Comparison of ENCODE assay signal across 15 cellular contexts in genomic region chr9:106648799-106649198, GRCh38.
DNase-seq lines count a peak whose midpoint lies in the region; ATAC-seq and TF ChIP-seq lines count a peak whose summit lies in the region.
"Had no signal": no experiment of that assay in that cellular context is flagged by ENCODE, and none has a peak within 500 bp of the region (broad histone marks: within the 10 kb centered on the region; RNA-seq: fewer than 3 reads in every experiment).

No MANE protein-coding gene starts in this region.

- peaks cover 0 to 3% (median 0%) of the 10 kb centered on the region in 3 donors for H3K36me3 Mint-ChIP-seq in immature natural killer cell

- POLR2A ChIA-PET in AG04449 (lab: Yijun Ruan, JAX), result no interaction called here

- no peaks in the 10 kb centered on the region for H3K4me1 Mint-ChIP-seq in immature natural killer cell
- H3K4me1 Mint-ChIP-seq: WTC11 had no signal

- DNase-seq in AG04449 (ENCODE audit: low read depth, low spot score) (no peak), H7 (peak; percentile 16), adrenal gland (no peak), iris pigment epithelial cell (ENCODE audit: low read depth) (peak; percentile 26), immature natural killer cell (no peak)
- no peak for DNase-seq in effector CD4-positive, alpha-beta T cell
- DNase-seq: Calu3; GOT3; sigmoid colon; stimulated activated CD8-positive, alpha-beta memory T cell treated with anti-CD3 and anti-CD28 coated beads, Interleukin-4, amount 100 ng/mL, for 48 hours had no signal

- H3K36me3 ChIP-seq in H7 (replicated peaks; ENCODE audit: control insufficient read depth, insufficient read depth, low read length) (no peaks in the 10 kb centered on the region), adrenal gland (replicated peaks in 1 of 2) (no peaks in the 10 kb centered on the region)
- H3K36me3 ChIP-seq: sigmoid colon had no signal

- intact Hi-C loops in adrenal gland (cut with DNase I), result no loop called here

- H3K27ac Mint-ChIP-seq in immature natural killer cell, result no peak overlapping the region
- H3K27ac Mint-ChIP-seq: activated T-helper 1 cell treated with anti-CD3 and anti-CD28 coated beads, Interleukin-12 subunit alpha, Interleukin-12 subunit beta, Interleukin-2, Interleukin-4 antibody, amounts not matched to agents 30 ng/mL and 10 ng/mL and 1 ng/mL, durations not matched to agents 14 hours and 24 hours and 36 hours; dendritic cell treated with granulocyte-macrophage colony-stimulating factor and Interleukin-4, amounts not matched to agents 40 ng/mL and 50 ng/mL, for 4 days; WTC11 had no signal

- whole genome bisulfite sequencing in adrenal gland, 4 donors, result 13 to 23% (median 19%) methylated on average over 2 of the region's 2 CpGs

- H3K27me3 ChIP-seq in H7 (ENCODE audit: control insufficient read depth, insufficient read depth, low read length) (no peaks in the 10 kb centered on the region), adrenal gland (no peaks in the 10 kb centered on the region)
- H3K27me3 ChIP-seq: sigmoid colon had no signal

- peaks cover 0 to 1% (median 1%) of the 10 kb centered on the region in 3 donors for H3K27me3 Mint-ChIP-seq in immature natural killer cell (ENCODE audit: low read depth in 3 of 3)
- H3K27me3 Mint-ChIP-seq: dendritic cell treated with granulocyte-macrophage colony-stimulating factor and Interleukin-4, amounts not matched to agents 40 ng/mL and 50 ng/mL, for 4 days had no signal

- CTCF ChIA-PET in AG04449 (lab: Yijun Ruan, JAX), result interaction anchor here (1.6 kb wide), 1 partner anchor 9 kb away, joined by 4 read pairs; no protein-coding TSS in a partner anchor

- no peak overlapping the region for H3K27ac ChIP-seq in adrenal gland
- H3K27ac ChIP-seq: sigmoid colon had no signal

- H3K4me3 ChIP-seq in AG04449 (ENCODE audit: low read depth, low read length) (no peak overlapping the region), H7 (ENCODE audit: insufficient read depth, low read depth, low read length) (no peak overlapping the region), adrenal gland (no peak overlapping the region)
- H3K4me3 ChIP-seq: sigmoid colon had no signal

- H3K4me3 Mint-ChIP-seq in immature natural killer cell, result no peak overlapping the region
- H3K4me3 Mint-ChIP-seq: activated T-helper 1 cell treated with anti-CD3 and anti-CD28 coated beads, Interleukin-12 subunit alpha, Interleukin-12 subunit beta, Interleukin-2, Interleukin-4 antibody, amounts not matched to agents 30 ng/mL and 10 ng/mL and 1 ng/mL, durations not matched to agents 14 hours and 24 hours and 36 hours; dendritic cell treated with granulocyte-macrophage colony-stimulating factor and Interleukin-4, amounts not matched to agents 40 ng/mL and 50 ng/mL, for 4 days; WTC11 had no signal

- no peaks in the 10 kb centered on the region for H3K4me1 ChIP-seq in adrenal gland (replicated peaks in 1 of 2)
- H3K4me1 ChIP-seq: sigmoid colon had no signal

- TF ChIP-seq POLR2A in adrenal gland (IDR thresholded peaks at IDR 0.05), result no peak
- TF ChIP-seq POLR2A in GM18505 (IDR thresholded peaks at IDR 0.05; ENCODE audit: borderline replicate concordance, extremely low read depth, insufficient read depth, insufficient read length), result no peak

- H3K9me3 Mint-ChIP-seq in immature natural killer cell, result peaks cover 0 to 10% (median 0%) of the 10 kb centered on the region in 6 donors
- H3K9me3 Mint-ChIP-seq: activated T-helper 1 cell treated with anti-CD3 and anti-CD28 coated beads, Interleukin-12 subunit alpha, Interleukin-12 subunit beta, Interleukin-2, Interleukin-4 antibody, amounts not matched to agents 30 ng/mL and 10 ng/mL and 1 ng/mL, durations not matched to agents 14 hours and 24 hours and 36 hours; dendritic cell treated with granulocyte-macrophage colony-stimulating factor and Interleukin-4, amounts not matched to agents 40 ng/mL and 50 ng/mL, for 4 days had no signal

- TF ChIP-seq CTCF in AG04449 (IDR thresholded peaks at IDR 0.05; ENCODE audit: insufficient read depth, low read length, missing control alignments) (peak; percentile 11), adrenal gland (IDR thresholded peaks at IDR 0.05) (peak; percentile 8 to 39 (median 36))

- no peaks in the 10 kb centered on the region for H3K9me3 ChIP-seq in adrenal gland (replicated peaks in 1 of 3)
- H3K9me3 ChIP-seq: sigmoid colon had no signal

- ATAC-seq in HG03045 (IDR thresholded peaks at IDR 0.05; ENCODE audit: unreplicated experiment) (no peak), GM18505 (IDR thresholded peaks at IDR 0.05; ENCODE audit: unreplicated experiment) (no peak)
- ATAC-seq: WTC11 had no signal

Comparison
In these comparisons a context has a peak if more than half of its experiments do, and no peak if none do; other contexts are left out.
1. DNase-seq: peak in H7 (single experiment) and iris pigment epithelial cell (single experiment); none in AG04449 (single experiment), adrenal gland (0 of 7), immature natural killer cell (0 of 3) and effector CD4-positive, alpha-beta T cell (single experiment).